1 cellular context compared by ENCODE assay signal in the genomic region with DNA sequence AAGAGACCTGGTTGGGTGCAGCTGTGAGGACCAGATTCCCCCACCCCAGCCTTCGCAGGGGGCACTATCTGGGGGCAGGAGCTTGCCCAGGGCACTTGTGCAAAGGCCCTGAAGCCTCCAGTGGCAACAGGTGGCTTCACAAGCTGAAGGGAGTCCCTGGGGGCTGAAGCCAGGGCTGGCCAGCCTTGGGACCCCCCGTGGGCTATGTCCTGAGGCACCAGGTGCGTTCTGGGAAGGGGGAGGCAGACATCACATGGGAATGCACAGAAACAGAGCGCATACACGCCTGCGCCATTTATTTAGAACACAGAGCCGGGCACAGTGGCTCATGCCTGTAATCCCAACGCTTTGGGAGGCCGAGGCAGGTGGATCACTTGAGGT.
TF ChIP-seq lines count a peak whose summit lies in the region.

No MANE protein-coding gene starts in this region.

TF ChIP-seq in HepG2, 621 proteins besides CTCF, POLR2A, EP300 and RAD21:
- TF ChIP-seq ZSCAN20 (CRISPR knock-in tag; IDR thresholded peaks at IDR 0.05; ENCODE audit: borderline replicate concordance) (no peak), IKZF4 (CRISPR knock-in tag; IDR thresholded peaks at IDR 0.05; ENCODE audit: borderline replicate concordance, low read depth, not compliant biosample characterization) (no peak), SNAPC2 (CRISPR knock-in tag; IDR thresholded peaks at IDR 0.05) (no peak), ZGPAT (CRISPR knock-in tag; IDR thresholded peaks at IDR 0.05) (no peak), ZNF292 (CRISPR knock-in tag; IDR thresholded peaks at IDR 0.05; ENCODE audit: borderline replicate concordance, low read depth) (no peak), TCF12 (IDR thresholded peaks at IDR 0.05) (no peak), TCF12 (CRISPR knock-in tag; IDR thresholded peaks at IDR 0.05) (no peak), ZNF580 (CRISPR knock-in tag; IDR thresholded peaks at IDR 0.05; ENCODE audit: borderline replicate concordance, low read depth) (no peak), AGO2 (optimal IDR thresholded peaks at IDR 0.05; ENCODE audit: low read depth, low read length) (peak; percentile 46), REPIN1 (CRISPR knock-in tag; IDR thresholded peaks at IDR 0.05; ENCODE audit: borderline replicate concordance, low read depth) (no peak), POLR2G (IDR thresholded peaks at IDR 0.05; ENCODE audit: low read depth, low read length) (peak; percentile 38; the same call in 1 of the 2 replicates), RELA (CRISPR knock-in tag; IDR thresholded peaks at IDR 0.05) (no peak), HMGA1 (CRISPR knock-in tag; conservative IDR thresholded peaks at IDR 0.05) (no peak), SPEN (CRISPR knock-in tag; IDR thresholded peaks at IDR 0.05; ENCODE audit: low read depth) (0 out of 2 replicates have a peak, but pooled peaks have one; percentile 3), ZNF33B (CRISPR knock-in tag; IDR thresholded peaks at IDR 0.05) (no peak)
